ENCODE assay signal across 1 cellular context in the genomic region with DNA sequence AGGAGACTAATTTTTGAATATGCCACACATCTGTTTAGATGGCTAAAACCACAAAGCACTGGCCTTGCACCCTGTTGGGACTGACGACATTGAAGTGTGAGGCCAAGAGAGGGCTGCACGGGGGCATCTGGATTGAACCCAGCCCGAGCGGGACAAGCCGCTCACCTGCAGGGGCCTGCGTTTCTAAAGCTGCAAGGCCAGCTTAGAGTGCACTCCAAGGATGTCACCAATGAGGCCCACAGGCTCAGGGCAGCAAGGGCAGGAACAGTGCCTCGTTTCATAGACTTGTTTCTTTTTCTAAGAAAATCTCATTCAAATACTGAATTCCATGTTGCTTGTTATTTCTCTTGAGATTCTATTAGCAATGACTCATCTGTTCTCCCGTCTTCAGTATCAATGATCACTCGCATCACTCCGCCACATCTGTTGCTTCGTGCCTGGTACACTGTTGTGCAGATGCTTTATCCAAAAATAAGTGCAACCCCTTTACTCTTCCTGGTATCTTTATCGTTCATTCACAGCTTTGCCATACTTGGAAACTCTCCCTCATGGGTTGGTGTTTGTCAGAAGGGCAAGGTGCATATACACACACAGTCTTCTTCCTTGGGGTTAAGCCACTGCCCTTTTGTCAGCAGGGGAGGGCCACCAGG.
TF ChIP-seq lines count a peak whose summit lies in the region.

No MANE protein-coding gene starts in this region.

TF ChIP-seq in K562, 482 proteins besides CTCF, POLR2A, EP300 and RAD21 (continued from another document):
- TF ChIP-seq NFIC (IDR thresholded peaks at IDR 0.05) (peak; percentile 30; the same call in 1 of the 2 replicates), TCF7 (IDR thresholded peaks at IDR 0.05; ENCODE audit: borderline replicate concordance) (no peak), ARID1B (IDR thresholded peaks at IDR 0.05) (peak; percentile 54; the same call in 1 of the 2 replicates), BHLHE40 (IDR thresholded peaks at IDR 0.05; ENCODE audit: low read length) (no peak), NFXL1 (CRISPR knock-in tag; IDR thresholded peaks at IDR 0.05) (no peak), KDM1A (IDR thresholded peaks at IDR 0.05) (0 out of 4 replicates have a peak, but pooled peaks of 1 of the 2 experiments have one; percentile 14), ZNF766 (CRISPR knock-in tag; conservative IDR thresholded peaks at IDR 0.05) (no peak), PHF8 (IDR thresholded peaks at IDR 0.05; ENCODE audit: borderline replicate concordance, low read length) (no peak), STAT5A (IDR thresholded peaks at IDR 0.05; ENCODE audit: borderline replicate concordance, low read length) (peak; percentile 48), ZNF23 (CRISPR knock-in tag; IDR thresholded peaks at IDR 0.05) (no peak), ZNF586 (CRISPR knock-in tag; conservative IDR thresholded peaks at IDR 0.05) (no peak), FOXK1 (CRISPR knock-in tag; IDR thresholded peaks at IDR 0.05; ENCODE audit: borderline replicate concordance) (no peak), PHF21A (IDR thresholded peaks at IDR 0.05; ENCODE audit: borderline replicate concordance, low read depth) (no peak), ZNF668 (CRISPR knock-in tag; IDR thresholded peaks at IDR 0.05) (no peak), CBFA2T2 (conservative IDR thresholded peaks at IDR 0.05) (peak; percentile 70), TAL1 (IDR thresholded peaks at IDR 0.05) (peak; percentile 50; the same call in 1 of the 2 replicates), CBFA2T3 (IDR thresholded peaks at IDR 0.05) (peak; percentile 77), MED1 (CRISPR knock-in tag; IDR thresholded peaks at IDR 0.05; ENCODE audit: borderline replicate concordance) (no peak), ZC3H4 (CRISPR knock-in tag; IDR thresholded peaks at IDR 0.05; ENCODE audit: borderline replicate concordance) (no peak), BCOR (IDR thresholded peaks at IDR 0.05) (no peak), ZNF561 (CRISPR knock-in tag; conservative IDR thresholded peaks at IDR 0.05) (no peak), CCNT2 (IDR thresholded peaks at IDR 0.05; ENCODE audit: borderline replicate concordance, extremely low read depth, insufficient read length, low read depth, low read length) (no peak), NCOR1 (IDR thresholded peaks at IDR 0.05) (peak; percentile 28; the same call in 1 of the 2 replicates), ZKSCAN8 (CRISPR knock-in tag; IDR thresholded peaks at IDR 0.05) (no peak), LCOR (CRISPR knock-in tag; IDR thresholded peaks at IDR 0.05) (no peak), EWSR1 (IDR thresholded peaks at IDR 0.05; ENCODE audit: borderline replicate concordance, low read depth, partially characterized antibody) (no peak), ZNF239 (CRISPR knock-in tag; IDR thresholded peaks at IDR 0.05) (no peak), FOXM1 (IDR thresholded peaks at IDR 0.05; ENCODE audit: low read depth) (no peak), FOXM1 (CRISPR knock-in tag; IDR thresholded peaks at IDR 0.05; ENCODE audit: low read depth) (no peak), MYNN (IDR thresholded peaks at IDR 0.05) (no peak), MYNN (CRISPR knock-in tag; IDR thresholded peaks at IDR 0.05) (no peak)
- TF ChIP-seq, protein P1, sequence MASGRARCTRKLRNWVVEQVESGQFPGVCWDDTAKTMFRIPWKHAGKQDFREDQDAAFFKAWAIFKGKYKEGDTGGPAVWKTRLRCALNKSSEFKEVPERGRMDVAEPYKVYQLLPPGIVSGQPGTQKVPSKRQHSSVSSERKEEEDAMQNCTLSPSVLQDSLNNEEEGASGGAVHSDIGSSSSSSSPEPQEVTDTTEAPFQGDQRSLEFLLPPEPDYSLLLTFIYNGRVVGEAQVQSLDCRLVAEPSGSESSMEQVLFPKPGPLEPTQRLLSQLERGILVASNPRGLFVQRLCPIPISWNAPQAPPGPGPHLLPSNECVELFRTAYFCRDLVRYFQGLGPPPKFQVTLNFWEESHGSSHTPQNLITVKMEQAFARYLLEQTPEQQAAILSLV (tag; IDR thresholded peaks at IDR 0.05) = no peak
- TF ChIP-seq, protein P2, sequence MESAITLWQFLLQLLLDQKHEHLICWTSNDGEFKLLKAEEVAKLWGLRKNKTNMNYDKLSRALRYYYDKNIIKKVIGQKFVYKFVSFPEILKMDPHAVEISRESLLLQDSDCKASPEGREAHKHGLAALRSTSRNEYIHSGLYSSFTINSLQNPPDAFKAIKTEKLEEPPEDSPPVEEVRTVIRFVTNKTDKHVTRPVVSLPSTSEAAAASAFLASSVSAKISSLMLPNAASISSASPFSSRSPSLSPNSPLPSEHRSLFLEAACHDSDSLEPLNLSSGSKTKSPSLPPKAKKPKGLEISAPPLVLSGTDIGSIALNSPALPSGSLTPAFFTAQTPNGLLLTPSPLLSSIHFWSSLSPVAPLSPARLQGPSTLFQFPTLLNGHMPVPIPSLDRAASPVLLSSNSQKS (CRISPR knock-in tag; IDR thresholded peaks at IDR 0.05) = no peak
- TF ChIP-seq, protein P3, sequence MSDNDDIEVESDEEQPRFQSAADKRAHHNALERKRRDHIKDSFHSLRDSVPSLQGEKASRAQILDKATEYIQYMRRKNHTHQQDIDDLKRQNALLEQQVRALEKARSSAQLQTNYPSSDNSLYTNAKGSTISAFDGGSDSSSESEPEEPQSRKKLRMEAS (CRISPR knock-in tag; IDR thresholded peaks at IDR 0.05) = no peak
- TF ChIP-seq, protein P4, sequence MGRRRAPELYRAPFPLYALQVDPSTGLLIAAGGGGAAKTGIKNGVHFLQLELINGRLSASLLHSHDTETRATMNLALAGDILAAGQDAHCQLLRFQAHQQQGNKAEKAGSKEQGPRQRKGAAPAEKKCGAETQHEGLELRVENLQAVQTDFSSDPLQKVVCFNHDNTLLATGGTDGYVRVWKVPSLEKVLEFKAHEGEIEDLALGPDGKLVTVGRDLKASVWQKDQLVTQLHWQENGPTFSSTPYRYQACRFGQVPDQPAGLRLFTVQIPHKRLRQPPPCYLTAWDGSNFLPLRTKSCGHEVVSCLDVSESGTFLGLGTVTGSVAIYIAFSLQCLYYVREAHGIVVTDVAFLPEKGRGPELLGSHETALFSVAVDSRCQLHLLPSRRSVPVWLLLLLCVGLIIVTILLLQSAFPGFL (CRISPR knock-in tag; IDR thresholded peaks at IDR 0.05) = no peak
- TF ChIP-seq, protein P5, sequence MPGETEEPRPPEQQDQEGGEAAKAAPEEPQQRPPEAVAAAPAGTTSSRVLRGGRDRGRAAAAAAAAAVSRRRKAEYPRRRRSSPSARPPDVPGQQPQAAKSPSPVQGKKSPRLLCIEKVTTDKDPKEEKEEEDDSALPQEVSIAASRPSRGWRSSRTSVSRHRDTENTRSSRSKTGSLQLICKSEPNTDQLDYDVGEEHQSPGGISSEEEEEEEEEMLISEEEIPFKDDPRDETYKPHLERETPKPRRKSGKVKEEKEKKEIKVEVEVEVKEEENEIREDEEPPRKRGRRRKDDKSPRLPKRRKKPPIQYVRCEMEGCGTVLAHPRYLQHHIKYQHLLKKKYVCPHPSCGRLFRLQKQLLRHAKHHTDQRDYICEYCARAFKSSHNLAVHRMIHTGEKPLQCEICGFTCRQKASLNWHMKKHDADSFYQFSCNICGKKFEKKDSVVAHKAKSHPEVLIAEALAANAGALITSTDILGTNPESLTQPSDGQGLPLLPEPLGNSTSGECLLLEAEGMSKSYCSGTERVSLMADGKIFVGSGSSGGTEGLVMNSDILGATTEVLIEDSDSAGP (CRISPR knock-in tag; IDR thresholded peaks at IDR 0.05) = no peak
- TF ChIP-seq, protein P6, sequence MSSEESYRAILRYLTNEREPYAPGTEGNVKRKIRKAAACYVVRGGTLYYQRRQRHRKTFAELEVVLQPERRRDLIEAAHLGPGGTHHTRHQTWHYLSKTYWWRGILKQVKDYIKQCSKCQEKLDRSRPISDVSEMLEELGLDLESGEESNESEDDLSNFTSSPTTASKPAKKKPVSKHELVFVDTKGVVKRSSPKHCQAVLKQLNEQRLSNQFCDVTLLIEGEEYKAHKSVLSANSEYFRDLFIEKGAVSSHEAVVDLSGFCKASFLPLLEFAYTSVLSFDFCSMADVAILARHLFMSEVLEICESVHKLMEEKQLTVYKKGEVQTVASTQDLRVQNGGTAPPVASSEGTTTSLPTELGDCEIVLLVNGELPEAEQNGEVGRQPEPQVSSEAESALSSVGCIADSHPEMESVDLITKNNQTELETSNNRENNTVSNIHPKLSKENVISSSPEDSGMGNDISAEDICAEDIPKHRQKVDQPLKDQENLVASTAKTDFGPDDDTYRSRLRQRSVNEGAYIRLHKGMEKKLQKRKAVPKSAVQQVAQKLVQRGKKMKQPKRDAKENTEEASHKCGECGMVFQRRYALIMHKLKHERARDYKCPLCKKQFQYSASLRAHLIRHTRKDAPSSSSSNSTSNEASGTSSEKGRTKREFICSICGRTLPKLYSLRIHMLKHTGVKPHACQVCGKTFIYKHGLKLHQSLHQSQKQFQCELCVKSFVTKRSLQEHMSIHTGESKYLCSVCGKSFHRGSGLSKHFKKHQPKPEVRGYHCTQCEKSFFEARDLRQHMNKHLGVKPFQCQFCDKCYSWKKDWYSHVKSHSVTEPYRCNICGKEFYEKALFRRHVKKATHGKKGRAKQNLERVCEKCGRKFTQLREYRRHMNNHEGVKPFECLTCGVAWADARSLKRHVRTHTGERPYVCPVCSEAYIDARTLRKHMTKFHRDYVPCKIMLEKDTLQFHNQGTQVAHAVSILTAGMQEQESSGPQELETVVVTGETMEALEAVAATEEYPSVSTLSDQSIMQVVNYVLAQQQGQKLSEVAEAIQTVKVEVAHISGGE (CRISPR knock-in tag; IDR thresholded peaks at IDR 0.05) = no peak
- TF ChIP-seq, protein P7, sequence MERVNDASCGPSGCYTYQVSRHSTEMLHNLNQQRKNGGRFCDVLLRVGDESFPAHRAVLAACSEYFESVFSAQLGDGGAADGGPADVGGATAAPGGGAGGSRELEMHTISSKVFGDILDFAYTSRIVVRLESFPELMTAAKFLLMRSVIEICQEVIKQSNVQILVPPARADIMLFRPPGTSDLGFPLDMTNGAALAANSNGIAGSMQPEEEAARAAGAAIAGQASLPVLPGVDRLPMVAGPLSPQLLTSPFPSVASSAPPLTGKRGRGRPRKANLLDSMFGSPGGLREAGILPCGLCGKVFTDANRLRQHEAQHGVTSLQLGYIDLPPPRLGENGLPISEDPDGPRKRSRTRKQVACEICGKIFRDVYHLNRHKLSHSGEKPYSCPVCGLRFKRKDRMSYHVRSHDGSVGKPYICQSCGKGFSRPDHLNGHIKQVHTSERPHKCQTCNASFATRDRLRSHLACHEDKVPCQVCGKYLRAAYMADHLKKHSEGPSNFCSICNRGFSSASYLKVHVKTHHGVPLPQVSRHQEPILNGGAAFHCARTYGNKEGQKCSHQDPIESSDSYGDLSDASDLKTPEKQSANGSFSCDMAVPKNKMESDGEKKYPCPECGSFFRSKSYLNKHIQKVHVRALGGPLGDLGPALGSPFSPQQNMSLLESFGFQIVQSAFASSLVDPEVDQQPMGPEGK (CRISPR knock-in tag; IDR thresholded peaks at IDR 0.05; ENCODE audit: borderline replicate concordance) = no peak
- TF ChIP-seq, protein P8, sequence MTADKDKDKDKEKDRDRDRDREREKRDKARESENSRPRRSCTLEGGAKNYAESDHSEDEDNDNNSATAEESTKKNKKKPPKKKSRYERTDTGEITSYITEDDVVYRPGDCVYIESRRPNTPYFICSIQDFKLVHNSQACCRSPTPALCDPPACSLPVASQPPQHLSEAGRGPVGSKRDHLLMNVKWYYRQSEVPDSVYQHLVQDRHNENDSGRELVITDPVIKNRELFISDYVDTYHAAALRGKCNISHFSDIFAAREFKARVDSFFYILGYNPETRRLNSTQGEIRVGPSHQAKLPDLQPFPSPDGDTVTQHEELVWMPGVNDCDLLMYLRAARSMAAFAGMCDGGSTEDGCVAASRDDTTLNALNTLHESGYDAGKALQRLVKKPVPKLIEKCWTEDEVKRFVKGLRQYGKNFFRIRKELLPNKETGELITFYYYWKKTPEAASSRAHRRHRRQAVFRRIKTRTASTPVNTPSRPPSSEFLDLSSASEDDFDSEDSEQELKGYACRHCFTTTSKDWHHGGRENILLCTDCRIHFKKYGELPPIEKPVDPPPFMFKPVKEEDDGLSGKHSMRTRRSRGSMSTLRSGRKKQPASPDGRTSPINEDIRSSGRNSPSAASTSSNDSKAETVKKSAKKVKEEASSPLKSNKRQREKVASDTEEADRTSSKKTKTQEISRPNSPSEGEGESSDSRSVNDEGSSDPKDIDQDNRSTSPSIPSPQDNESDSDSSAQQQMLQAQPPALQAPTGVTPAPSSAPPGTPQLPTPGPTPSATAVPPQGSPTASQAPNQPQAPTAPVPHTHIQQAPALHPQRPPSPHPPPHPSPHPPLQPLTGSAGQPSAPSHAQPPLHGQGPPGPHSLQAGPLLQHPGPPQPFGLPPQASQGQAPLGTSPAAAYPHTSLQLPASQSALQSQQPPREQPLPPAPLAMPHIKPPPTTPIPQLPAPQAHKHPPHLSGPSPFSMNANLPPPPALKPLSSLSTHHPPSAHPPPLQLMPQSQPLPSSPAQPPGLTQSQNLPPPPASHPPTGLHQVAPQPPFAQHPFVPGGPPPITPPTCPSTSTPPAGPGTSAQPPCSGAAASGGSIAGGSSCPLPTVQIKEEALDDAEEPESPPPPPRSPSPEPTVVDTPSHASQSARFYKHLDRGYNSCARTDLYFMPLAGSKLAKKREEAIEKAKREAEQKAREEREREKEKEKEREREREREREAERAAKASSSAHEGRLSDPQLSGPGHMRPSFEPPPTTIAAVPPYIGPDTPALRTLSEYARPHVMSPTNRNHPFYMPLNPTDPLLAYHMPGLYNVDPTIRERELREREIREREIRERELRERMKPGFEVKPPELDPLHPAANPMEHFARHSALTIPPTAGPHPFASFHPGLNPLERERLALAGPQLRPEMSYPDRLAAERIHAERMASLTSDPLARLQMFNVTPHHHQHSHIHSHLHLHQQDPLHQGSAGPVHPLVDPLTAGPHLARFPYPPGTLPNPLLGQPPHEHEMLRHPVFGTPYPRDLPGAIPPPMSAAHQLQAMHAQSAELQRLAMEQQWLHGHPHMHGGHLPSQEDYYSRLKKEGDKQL (CRISPR knock-in tag; IDR thresholded peaks at IDR 0.05; ENCODE audit: borderline replicate concordance) = no peak
- TF ChIP-seq, protein P9, sequence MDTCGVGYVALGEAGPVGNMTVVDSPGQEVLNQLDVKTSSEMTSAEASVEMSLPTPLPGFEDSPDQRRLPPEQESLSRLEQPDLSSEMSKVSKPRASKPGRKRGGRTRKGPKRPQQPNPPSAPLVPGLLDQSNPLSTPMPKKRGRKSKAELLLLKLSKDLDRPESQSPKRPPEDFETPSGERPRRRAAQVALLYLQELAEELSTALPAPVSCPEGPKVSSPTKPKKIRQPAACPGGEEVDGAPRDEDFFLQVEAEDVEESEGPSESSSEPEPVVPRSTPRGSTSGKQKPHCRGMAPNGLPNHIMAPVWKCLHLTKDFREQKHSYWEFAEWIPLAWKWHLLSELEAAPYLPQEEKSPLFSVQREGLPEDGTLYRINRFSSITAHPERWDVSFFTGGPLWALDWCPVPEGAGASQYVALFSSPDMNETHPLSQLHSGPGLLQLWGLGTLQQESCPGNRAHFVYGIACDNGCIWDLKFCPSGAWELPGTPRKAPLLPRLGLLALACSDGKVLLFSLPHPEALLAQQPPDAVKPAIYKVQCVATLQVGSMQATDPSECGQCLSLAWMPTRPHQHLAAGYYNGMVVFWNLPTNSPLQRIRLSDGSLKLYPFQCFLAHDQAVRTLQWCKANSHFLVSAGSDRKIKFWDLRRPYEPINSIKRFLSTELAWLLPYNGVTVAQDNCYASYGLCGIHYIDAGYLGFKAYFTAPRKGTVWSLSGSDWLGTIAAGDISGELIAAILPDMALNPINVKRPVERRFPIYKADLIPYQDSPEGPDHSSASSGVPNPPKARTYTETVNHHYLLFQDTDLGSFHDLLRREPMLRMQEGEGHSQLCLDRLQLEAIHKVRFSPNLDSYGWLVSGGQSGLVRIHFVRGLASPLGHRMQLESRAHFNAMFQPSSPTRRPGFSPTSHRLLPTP (IDR thresholded peaks at IDR 0.05; ENCODE audit: borderline replicate concordance, extremely low read depth, insufficient read length) = no peak
